9 cellular contexts compared by ENCODE assay signal in genomic region chr12:84497819-84498218, GRCh38.
A peak's percentile ranks its signal among the peaks of the same experiment; 100 is the strongest.
DNase-seq lines count a peak whose midpoint lies in the region; ATAC-seq and TF ChIP-seq lines count a peak whose summit lies in the region.
"Had no signal": no experiment of that assay in that cellular context is flagged by ENCODE, and none has a peak within 500 bp of the region (broad histone marks: within the 10 kb centered on the region; RNA-seq: fewer than 3 reads in every experiment).

No MANE protein-coding gene starts in this region.

- no peak overlapping the region for H2AK5ac ChIP-seq in mesenchymal stem cell (ENCODE audit: low read length, severe bottlenecking)

- no peak overlapping the region for H3K9ac ChIP-seq in mesenchymal stem cell (ENCODE audit: low read length)

- H3K18ac ChIP-seq in mesenchymal stem cell (ENCODE audit: low read depth in 1 of 2, low read length in 2 of 2): no peak overlapping the region

- TF ChIP-seq CTCF in VCaP (conservative IDR thresholded peaks at IDR 0.05) (peak; percentile 77), transverse colon (IDR thresholded peaks at IDR 0.05) (peak in 2 of 5 experiments; percentile 17 to 36)

- no peaks in the 10 kb centered on the region for H3K36me3 ChIP-seq in mesenchymal stem cell (ENCODE audit: control insufficient read depth in 1 of 2, insufficient read depth in 2 of 2, low read depth in 1 of 2, low read length in 2 of 2)
- H3K36me3 ChIP-seq in transverse colon: no peaks in the 10 kb centered on the region

- no peak for TF ChIP-seq POLR2A in transverse colon (IDR thresholded peaks at IDR 0.05)

- no peak overlapping the region for H2BK120ac ChIP-seq in mesenchymal stem cell (ENCODE audit: low read depth, low read length)

- no peak overlapping the region for H3K23ac ChIP-seq in mesenchymal stem cell (ENCODE audit: low read length in 2 of 2)

- intact Hi-C loops in transverse colon (cut with DNase I; ENCODE audit: low total_unique reads): no loop called here

- in situ Hi-C loops in transverse colon (cut with MboI; ENCODE audit: low pct_ligation_motif_present in 1 of 4, low pct_unique_long_range_greater_than_20kb in 1 of 4, low sequenced_read_pairs in 3 of 4): no loop called here

- no CpG with 5 or more reads among the region's 1 CpG for WGBS in mesenchymal stem cell
- 38 to 56% methylated on average over 1 of the region's 1 CpG for WGBS in transverse colon (ENCODE audit: low coverage in 1 of 2), 2 donors

- no peak overlapping the region for H2BK5ac ChIP-seq in mesenchymal stem cell (ENCODE audit: low read depth, low read length, poor library complexity, severe bottlenecking)

- no peak overlapping the region for H3K27ac ChIP-seq in VCaP
- no peak overlapping the region for H3K27ac ChIP-seq in mesenchymal stem cell (ENCODE audit: low read length, poor library complexity, severe bottlenecking)
- H3K27ac ChIP-seq in transverse colon: no peak overlapping the region

- no peak overlapping the region for H4K8ac ChIP-seq in mesenchymal stem cell (ENCODE audit: low read length)

- peak; percentile 54 for ATAC-seq in HG03354 (IDR thresholded peaks at IDR 0.05; ENCODE audit: poor library complexity, severe bottlenecking, unreplicated experiment)

- no peak overlapping the region for H2BK12ac ChIP-seq in mesenchymal stem cell (ENCODE audit: low read length in 2 of 2)

- H3K27me3 ChIP-seq in mesenchymal stem cell (ENCODE audit: control insufficient read depth in 1 of 2, insufficient read depth in 1 of 2, low read length in 2 of 2) (no peaks in the 10 kb centered on the region), transverse colon (no peaks in the 10 kb centered on the region)

- H4K91ac ChIP-seq in mesenchymal stem cell (ENCODE audit: low read length): no peak overlapping the region

- TF ChIP-seq EP300 in transverse colon (IDR thresholded peaks at IDR 0.05; ENCODE audit: low read depth): no peak

- H3K4me1 ChIP-seq in mesenchymal stem cell (ENCODE audit: control insufficient read depth, insufficient read depth, low read depth, low read length) (no peaks in the 10 kb centered on the region), transverse colon (no peaks in the 10 kb centered on the region)

- H3K14ac ChIP-seq in mesenchymal stem cell (ENCODE audit: low read length in 2 of 2): no peak overlapping the region

- no peak overlapping the region for H3K4ac ChIP-seq in mesenchymal stem cell (ENCODE audit: low read depth in 1 of 2, low read length in 2 of 2)

- no peaks in the 10 kb centered on the region for H3K79me1 ChIP-seq in mesenchymal stem cell (replicated peaks; ENCODE audit: low read length, poor library complexity, severe bottlenecking)

- H2AFZ ChIP-seq in mesenchymal stem cell (ENCODE audit: low read depth, low read length): no peak overlapping the region

- H2BK15ac ChIP-seq in mesenchymal stem cell (ENCODE audit: low read depth, poor library complexity, severe bottlenecking): no peak overlapping the region

- H3K9me3 ChIP-seq in mesenchymal stem cell (ENCODE audit: control insufficient read depth, low read length) (no peaks in the 10 kb centered on the region), transverse colon (no peaks in the 10 kb centered on the region)

- peak; percentile 9 to 72 (median 55) for DNase-seq in NCI-H1417 (lab: John Stamatoyannopoulos, UW)
- DNase-seq in NCI-H1417 treated with DMSO at 0.1 percent for 48 hours (lab: John Stamatoyannopoulos, UW): no peak
- DNase-seq in mesenchymal stem cell: peak; percentile 43
- DNase-seq in NCI-H2196 treated with DMSO at 0.1 percent for 48 hours (lab: John Stamatoyannopoulos, UW; ENCODE audit: unreplicated experiment): no peak
- DNase-seq in transverse colon: no peak
- DNase-seq in activated CD4-positive, CD25-positive, alpha-beta regulatory T cell treated with anti-CD3 and anti-CD28 coated beads, Interleukin-2, amount 50 U/mL, for 72 hours: no peak
- DNase-seq: nephron progenitor cell had no signal

- no peak overlapping the region for H3K4me3 ChIP-seq in mesenchymal stem cell (ENCODE audit: insufficient read depth in 1 of 2, low read depth in 1 of 2, low read length in 2 of 2)
- H3K4me3 ChIP-seq in transverse colon: no peak overlapping the region

- H3K4me2 ChIP-seq in mesenchymal stem cell (ENCODE audit: low read length, poor library complexity, severe bottlenecking): no peak overlapping the region

Comparison
In these comparisons a context has a peak if more than half of its experiments do, and no peak if none do; other contexts are left out.
1. DNase-seq: peak in NCI-H1417 (3 of 3) and mesenchymal stem cell (single experiment); none in NCI-H1417 treated with DMSO at 0.1 percent for 48 hours (single experiment), NCI-H2196 treated with DMSO at 0.1 percent for 48 hours (single experiment), transverse colon (single experiment) and activated CD4-positive, CD25-positive, alpha-beta regulatory T cell treated with anti-CD3 and anti-CD28 coated beads, Interleukin-2, amount 50 U/mL, for 72 hours (single experiment).